ENCODE assay signal across 8 cellular contexts in the genomic region with DNA sequence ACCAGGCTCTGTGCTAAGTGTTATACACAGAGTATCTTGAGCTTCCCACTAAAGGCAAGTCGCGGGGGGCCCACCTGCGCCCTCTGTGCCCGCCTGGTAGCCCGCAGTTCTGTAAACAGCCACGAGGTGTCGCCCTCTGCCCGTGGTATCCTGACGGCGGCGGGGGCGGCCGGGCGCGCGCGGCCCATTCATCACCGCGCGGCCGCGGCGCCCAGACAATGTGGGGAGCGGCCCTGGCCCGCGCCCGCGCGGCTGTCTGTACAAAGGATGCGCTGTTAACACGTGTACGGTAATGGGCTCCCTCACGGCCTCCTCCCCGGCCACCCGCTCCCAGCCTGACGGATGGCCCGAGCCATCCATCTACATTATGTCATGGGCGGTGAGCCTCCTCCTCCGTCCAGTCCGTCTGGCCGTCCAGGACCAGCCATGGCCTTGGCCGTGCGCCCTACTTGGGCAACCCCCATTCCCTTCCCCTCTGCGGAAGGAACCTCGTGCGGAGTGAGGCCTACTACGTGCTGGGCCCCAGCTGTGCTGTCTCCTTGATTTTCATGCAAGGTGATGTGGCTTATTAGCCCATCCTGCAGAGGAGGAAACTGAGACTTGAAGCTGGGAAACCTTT.
DNase-seq lines count a peak whose midpoint lies in the region; ATAC-seq, FAIRE-seq and TF ChIP-seq lines count a peak whose summit lies in the region.

No MANE protein-coding gene starts in this region.

- POLR2A ChIA-PET in A673 (lab: Charles Lee; ENCODE audit: low non-redundant PET): interaction anchor here (0.5 kb wide), 1 partner anchor 1083 kb away, joined by 3 read pairs; no protein-coding TSS in a partner anchor

- H3K9ac ChIP-seq in astrocyte (ENCODE audit: low read length): peak overlapping the region; percentile 58
- no peak overlapping the region for H3K9ac ChIP-seq in skeletal muscle satellite cell (ENCODE audit: low read depth, low read length)

- CTCF ChIA-PET in A673 (lab: Charles Lee): interaction anchor here (0.6 to 0.8 kb wide), 7 partner anchors 11 to 1234 kb away, joined by 3 to 7 read pairs (median 3); no protein-coding TSS in a partner anchor

- peaks cover 12% of the 10 kb centered on the region for H3K9me3 Mint-ChIP-seq in astrocyte (ENCODE audit: unreplicated experiment)

- H3K27me3 ChIP-seq in A673 (replicated peaks; ENCODE audit: insufficient read depth, low read depth, low read length, poor library complexity) (no peaks in the 10 kb centered on the region), astrocyte (ENCODE audit: insufficient read depth, low read length) (no peaks in the 10 kb centered on the region), iPS DF 6.9 (ENCODE audit: control insufficient read depth, insufficient read depth, low read length) (no peaks in the 10 kb centered on the region), skeletal muscle satellite cell (ENCODE audit: control insufficient read depth, insufficient read depth, low read length) (no peaks in the 10 kb centered on the region)

- DNase-seq in A673 (ENCODE audit: low spot score): peak; percentile 69
- peak; percentile 31 for DNase-seq in SHP77 treated with DMSO at 0.1 percent for 48 hours (lab: John Stamatoyannopoulos, UW)
- DNase-seq in astrocyte (ENCODE audit: low read depth): peak; percentile 82
- DNase-seq in iPS DF 6.9 (ENCODE audit: low read depth, low spot score): no peak

- H3K36me3 ChIP-seq in A673 (ENCODE audit: insufficient read depth, low read length, poor library complexity, severe bottlenecking): no peaks in the 10 kb centered on the region
- no peaks in the 10 kb centered on the region for H3K36me3 ChIP-seq in astrocyte (ENCODE audit: insufficient read depth, low read length)
- no peaks in the 10 kb centered on the region for H3K36me3 ChIP-seq in iPS DF 6.9 (ENCODE audit: control insufficient read depth, insufficient read depth, low read length)
- H3K36me3 ChIP-seq in skeletal muscle satellite cell (ENCODE audit: insufficient read depth, low read length): no peaks in the 10 kb centered on the region

- H3K27ac Mint-ChIP-seq in astrocyte (ENCODE audit: unreplicated experiment): peak overlapping the region; percentile 18

- H3K27ac ChIP-seq in A673 (ENCODE audit: low read depth, low read length, poor library complexity, severe bottlenecking) (no peak overlapping the region), astrocyte (ENCODE audit: low read depth, low read length) (peak overlapping the region; percentile 48), iPS DF 6.9 (ENCODE audit: low read length) (no peak overlapping the region)

- H3K9me3 ChIP-seq in A673 (ENCODE audit: low read depth, low read length, poor library complexity, severe bottlenecking): peaks cover 5% of the 10 kb centered on the region
- peaks cover 9% of the 10 kb centered on the region for H3K9me3 ChIP-seq in astrocyte (ENCODE audit: insufficient read depth, low read depth, low read length)
- H3K9me3 ChIP-seq in iPS DF 6.9 (ENCODE audit: control insufficient read depth, insufficient read depth, low read length): no peaks in the 10 kb centered on the region
- H3K9me3 ChIP-seq in skeletal muscle satellite cell (replicated peaks; ENCODE audit: low read length): no peaks in the 10 kb centered on the region

- WGBS in iPS DF 6.9 (ENCODE audit: insufficient coverage, insufficient read length): no CpG with 5 or more reads among the region's 47 CpGs

- H3K4me3 Mint-ChIP-seq in astrocyte (ENCODE audit: unreplicated experiment): no peak overlapping the region

- H3K4me1 ChIP-seq in A673 (ENCODE audit: insufficient read depth, low read length, poor library complexity, severe bottlenecking) (no peaks in the 10 kb centered on the region), astrocyte (ENCODE audit: insufficient read depth, low read length) (no peaks in the 10 kb centered on the region), iPS DF 6.9 (ENCODE audit: control insufficient read depth, insufficient read depth, low read length) (peaks cover 8% of the 10 kb centered on the region; the same call in 1 of the 2 replicates), skeletal muscle satellite cell (ENCODE audit: control insufficient read depth, insufficient read depth, low read length) (no peaks in the 10 kb centered on the region)

- ATAC-seq in GM21723 (IDR thresholded peaks at IDR 0.05; ENCODE audit: unreplicated experiment): peak; percentile 54
- ATAC-seq in GM19467 (IDR thresholded peaks at IDR 0.05; ENCODE audit: unreplicated experiment): no peak
- ATAC-seq in HG03521 (IDR thresholded peaks at IDR 0.05; ENCODE audit: unreplicated experiment): no peak

- peak overlapping the region; percentile 71 for H3K4me2 ChIP-seq in astrocyte (ENCODE audit: low read length)
- H3K4me2 ChIP-seq in skeletal muscle satellite cell (ENCODE audit: low read length): peak overlapping the region; percentile 87

- TF ChIP-seq CTCF in A673 (conservative IDR thresholded peaks at IDR 0.05; ENCODE audit: low read depth, low read length) (peak; percentile 81), astrocyte (IDR thresholded peaks at IDR 0.05; ENCODE audit: insufficient read depth, low read depth, low read length) (peak; percentile 57)

- H2AFZ ChIP-seq in astrocyte (ENCODE audit: low read depth, low read length): peak overlapping the region; percentile 78

- peaks cover 5% of the 10 kb centered on the region for H3K4me1 Mint-ChIP-seq in astrocyte (ENCODE audit: low read depth, unreplicated experiment)

- no peaks in the 10 kb centered on the region for H4K20me1 ChIP-seq in astrocyte (ENCODE audit: insufficient read depth, low read length)

- BruUV-seq in A673 (replicated peaks; lab: Mats Ljungman, UMichigan): no TSS peak

- H3K27me3 Mint-ChIP-seq in astrocyte (ENCODE audit: low read depth, unreplicated experiment): no peaks in the 10 kb centered on the region

- intact Hi-C loops in A673 (cut with micrococcal nuclease; ENCODE audit: unreplicated experiment): loop anchor here (2.0 kb wide), 1 partner anchor 1048 kb away; no protein-coding TSS in a partner anchor

- no peak overlapping the region for H3K4me3 ChIP-seq in A673 (ENCODE audit: low read depth, low read length, poor library complexity, severe bottlenecking)
- no peak overlapping the region for H3K4me3 ChIP-seq in astrocyte (ENCODE audit: insufficient read depth, low read depth, low read length)
- peak overlapping the region; percentile 13; the same call in 1 of the 2 replicates for H3K4me3 ChIP-seq in iPS DF 6.9 (ENCODE audit: low read length)
- H3K4me3 ChIP-seq in skeletal muscle satellite cell (ENCODE audit: low read length): peak overlapping the region; percentile 57

- FAIRE-seq in astrocyte (lab: Jason Lieb, UNC): no peak

- H3K79me2 ChIP-seq in astrocyte (ENCODE audit: insufficient read depth, low read length): no peaks in the 10 kb centered on the region

- peaks cover 6% of the 10 kb centered on the region for H3K36me3 Mint-ChIP-seq in astrocyte (ENCODE audit: low read depth, unreplicated experiment)

Comparison
In these comparisons a context has a peak if more than half of its experiments do, and no peak if none do; other contexts are left out.
1. H3K4me3 ChIP-seq: peak in iPS DF 6.9 (single experiment) and skeletal muscle satellite cell (single experiment); none in A673 (single experiment) and astrocyte (single experiment).